ENCODE assay signal across 22 cellular contexts in the genomic region with DNA sequence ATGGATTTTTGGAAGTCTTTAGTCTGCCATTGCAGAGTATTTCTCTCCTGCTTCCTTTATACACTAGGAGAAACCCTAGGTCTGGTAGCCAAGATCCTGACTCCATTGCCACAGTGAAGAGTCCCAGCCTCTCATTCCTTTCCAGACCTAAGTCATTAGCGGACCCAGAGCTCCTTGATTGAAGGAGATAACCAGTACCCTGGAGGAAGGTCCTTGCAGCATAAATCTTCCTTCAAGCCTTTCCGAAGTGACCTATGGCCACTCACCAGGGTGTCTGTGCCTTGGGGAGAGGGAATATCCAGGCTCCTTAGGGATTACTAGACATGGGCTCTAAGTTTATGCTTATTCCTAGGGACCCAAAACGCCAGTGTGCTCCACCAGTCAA. TPM values are rescaled to one million over a fixed set of nuclear protein-coding genes. Genes with fewer than 3 reads are reported as not detected.
DNase-seq lines count a peak whose midpoint lies in the region; ATAC-seq and TF ChIP-seq lines count a peak whose summit lies in the region.
"Had no signal": no experiment of that assay in that cellular context is flagged by ENCODE, and none has a peak within 500 bp of the region (broad histone marks: within the 10 kb centered on the region; RNA-seq: fewer than 3 reads in every experiment).

No MANE protein-coding gene starts in this region.

- H3K4me3 ChIP-seq in WERI-Rb-1 (ENCODE audit: low read depth, low read length): no peak overlapping the region
- no peak overlapping the region for H3K4me3 ChIP-seq in mesodermal cell (ENCODE audit: extremely low read depth, insufficient read depth, low read length, poor library complexity, severe bottlenecking)
- H3K4me3 ChIP-seq: A549; BLaER1 treated with 17β-estradiol and CSF1 and Interleukin-3, amounts not matched to agents 10 nM and 100 nM; GM12878; HAP-1 had no signal

- ATAC-seq in HG02970 (IDR thresholded peaks at IDR 0.05; ENCODE audit: low FRiP score, unreplicated experiment) (no peak), GM21515 (IDR thresholded peaks at IDR 0.05; ENCODE audit: unreplicated experiment) (no peak)
- ATAC-seq: GM12878 had no signal

- H3K36me3 ChIP-seq in WERI-Rb-1 (no peaks in the 10 kb centered on the region; the same call in 1 of the 2 replicates), mesodermal cell (ENCODE audit: control insufficient read depth, insufficient read depth, low read length) (peaks cover 15% of the 10 kb centered on the region)
- H3K36me3 ChIP-seq: BE2C, HAP-1 had no signal

- H3K4me1 ChIP-seq in mesodermal cell (ENCODE audit: control insufficient read depth, insufficient read depth, low read length, poor library complexity, severe bottlenecking): peaks cover 11% of the 10 kb centered on the region
- H3K4me1 ChIP-seq: BE2C had no signal

- WGBS in mesodermal cell (ENCODE audit: insufficient coverage in 2 of 2), 2 experiments: 73 to 79% methylated on average over 3 of the region's 3 CpGs

- H3K9me3 ChIP-seq in WERI-Rb-1 (ENCODE audit: severe bottlenecking) (peaks cover 2% of the 10 kb centered on the region), mesodermal cell (ENCODE audit: control insufficient read depth, low read length) (peaks cover 8% of the 10 kb centered on the region)
- H3K9me3 ChIP-seq: A549, BE2C, HAP-1 had no signal

- no peaks in the 10 kb centered on the region for H3K27me3 ChIP-seq in WERI-Rb-1 (ENCODE audit: insufficient read depth, low read depth, severe bottlenecking)
- H3K27me3 ChIP-seq: BE2C; BLaER1 treated with 17β-estradiol and CSF1 and Interleukin-3, amounts not matched to agents 10 nM and 100 nM had no signal

- peak overlapping the region; percentile 76 for H3K27ac ChIP-seq in 22Rv1
- H3K27ac ChIP-seq in WERI-Rb-1: peak overlapping the region; percentile 43
- peak overlapping the region; percentile 37 for H3K27ac ChIP-seq in mesodermal cell (ENCODE audit: low read depth, low read length, severe bottlenecking)
- H3K27ac ChIP-seq: A549; BLaER1 treated with 17β-estradiol and CSF1 and Interleukin-3, amounts not matched to agents 10 nM and 100 nM had no signal

- TF ChIP-seq CTCF in 22Rv1 (IDR thresholded peaks at IDR 0.05) (no peak), WERI-Rb-1 (IDR thresholded peaks at IDR 0.05; ENCODE audit: low read depth, low read length) (no peak)

- no peak for DNase-seq in WERI-Rb-1
- DNase-seq in DMS153 treated with DMSO at 0.1 percent for 48 hours (lab: John Stamatoyannopoulos, UW; ENCODE audit: unreplicated experiment): no peak
- DNase-seq: 8988T; ACHN; AML-193; BE2C; CD4-positive, alpha-beta T cell; CD8-positive, alpha-beta memory T cell; DMS 273 treated with DMSO at 0.1 percent for 48 hours; DND-41; GDM1; GOT3; HFFc6 had no signal

RNA-seq across cellular contexts. Expression of a gene that starts 35.8 kb away (rescaled TPM):
- 40.1 TPM for polyA plus RNA-seq in mesodermal cell (2013, experiment 1 of 2)
- polyA plus RNA-seq in mesodermal cell (2013, experiment 2 of 2): 34.2 TPM

RNA-seq across cellular contexts. Expression of a gene that starts 38.3 kb away (rescaled TPM):
- 5.8 TPM for polyA plus RNA-seq in mesodermal cell (2013, experiment 1 of 2)
- 5.4 TPM for polyA plus RNA-seq in mesodermal cell (2013, experiment 2 of 2)
- polyA plus RNA-seq: CD14-positive monocyte; CD8-positive, alpha-beta memory T cell had no signal
